15 cellular contexts compared by ENCODE assay signal in genomic region chr1:184418955-184419733, GRCh38. TPM values are rescaled to one million over a fixed set of nuclear protein-coding genes. Genes with fewer than 3 reads are reported as not detected.
DNase-seq lines count a peak whose midpoint lies in the region; ATAC-seq, FAIRE-seq and TF ChIP-seq lines count a peak whose summit lies in the region.
"Had no signal": no experiment of that assay in that cellular context is flagged by ENCODE, and none has a peak within 500 bp of the region (broad histone marks: within the 10 kb centered on the region; RNA-seq: fewer than 3 reads in every experiment).

No MANE protein-coding gene starts in this region.

- no peak overlapping the region for H3K4me3 ChIP-seq in A549
- H3K4me3 ChIP-seq in SK-N-MC: no peak overlapping the region
- no peak overlapping the region for H3K4me3 ChIP-seq in mesenchymal stem cell (ENCODE audit: insufficient read depth in 1 of 2, low read depth in 1 of 2, low read length in 2 of 2)

- peak overlapping the region; percentile 90 for H4K91ac ChIP-seq in mesenchymal stem cell (ENCODE audit: low read length)

- TF ChIP-seq POLR2A in A549 (IDR thresholded peaks at IDR 0.05; ENCODE audit: low read length): no peak

- TF ChIP-seq EP300 in A549 (IDR thresholded peaks at IDR 0.05): no peak

- H2AFZ ChIP-seq in mesenchymal stem cell (ENCODE audit: low read depth, low read length): no peak overlapping the region

- H3K18ac ChIP-seq in mesenchymal stem cell (ENCODE audit: low read depth in 1 of 2, low read length in 2 of 2): peak overlapping the region; percentile 38 to 94

- no peak for TF ChIP-seq RAD21 in A549 (conservative IDR thresholded peaks at IDR 0.05 in 1 of 2, IDR thresholded peaks at IDR 0.05 in 1 of 2)

- intact Hi-C loops in cardiac septum (cut with DNase I): no loop called here

- H2BK12ac ChIP-seq in mesenchymal stem cell (ENCODE audit: low read length in 2 of 2): peak overlapping the region in 1 of 2 experiments; percentile 95

- no peak for FAIRE-seq in A549 (lab: Jason Lieb, UNC)

- H3K4me2 ChIP-seq in A549 (peak overlapping the region; percentile 41), mesenchymal stem cell (ENCODE audit: low read length, poor library complexity, severe bottlenecking) (no peak overlapping the region)

- CTCF ChIA-PET in A549 (lab: Yijun Ruan, JAX): interaction anchor here (0.6 to 1.3 kb wide), 4 partner anchors 9 to 370 kb away, joined by 3 read pairs; no protein-coding TSS in a partner anchor

- H2AK5ac ChIP-seq in mesenchymal stem cell (ENCODE audit: low read length, severe bottlenecking): no peak overlapping the region

- H2BK5ac ChIP-seq in mesenchymal stem cell (ENCODE audit: low read depth, low read length, poor library complexity, severe bottlenecking): no peak overlapping the region

- H3K27me3 ChIP-seq in mesenchymal stem cell (ENCODE audit: control insufficient read depth in 1 of 2, insufficient read depth in 1 of 2, low read length in 2 of 2): no peaks in the 10 kb centered on the region

- no peak overlapping the region for H3K23ac ChIP-seq in mesenchymal stem cell (ENCODE audit: low read length in 2 of 2)

- no peak for TF ChIP-seq CTCF in A549 (IDR thresholded peaks at IDR 0.05)

- peak overlapping the region; percentile 79 for H4K8ac ChIP-seq in mesenchymal stem cell (ENCODE audit: low read length)

- H3K9me3 ChIP-seq in A549 (no peaks in the 10 kb centered on the region), SK-N-MC (ENCODE audit: low read depth, low read length) (no peaks in the 10 kb centered on the region), mesenchymal stem cell (ENCODE audit: control insufficient read depth, low read length) (no peaks in the 10 kb centered on the region)

- peak in 1 of 2 experiments; percentile 27; a peak in 1 of 6 replicates for ATAC-seq in A549
- no peak for ATAC-seq in HG02840 (IDR thresholded peaks at IDR 0.05; ENCODE audit: low FRiP score, unreplicated experiment)
- ATAC-seq in HG03196 (IDR thresholded peaks at IDR 0.05; ENCODE audit: unreplicated experiment): no peak
- ATAC-seq: effector memory CD8-positive, alpha-beta T cell; Panc1 had no signal

- H3K27ac ChIP-seq in A549 (no peak overlapping the region), SK-N-MC (peak overlapping the region; percentile 39), mesenchymal stem cell (ENCODE audit: low read length, poor library complexity, severe bottlenecking) (no peak overlapping the region)

- peak overlapping the region; percentile 92 for H2BK120ac ChIP-seq in mesenchymal stem cell (ENCODE audit: low read depth, low read length)

- H3K4ac ChIP-seq in mesenchymal stem cell (ENCODE audit: low read depth in 1 of 2, low read length in 2 of 2): no peak overlapping the region

- DNase-seq in A549 (ENCODE audit: low read depth in 1 of 2, low spot score in 1 of 2) (no peak), HS-5 (ENCODE audit: low read depth) (peak; percentile 20), SK-N-MC (ENCODE audit: low read depth, low spot score) (no peak), mesenchymal stem cell (peak; percentile 85), NCI-H2196 treated with DMSO at 0.1 percent for 48 hours (lab: John Stamatoyannopoulos, UW; ENCODE audit: unreplicated experiment) (no peak), cardiac septum (ENCODE audit: low spot score) (no peak)
- DNase-seq: activated CD8-positive, alpha-beta memory T cell treated with anti-CD3 and anti-CD28 coated beads, Interleukin-2, amount 50 U/mL, for 4 hours; effector memory CD8-positive, alpha-beta T cell; GF-D8; hypothalamus; midbrain; NCI-H2081 had no signal

- H3K4me1 ChIP-seq in A549 (peaks cover 27% of the 10 kb centered on the region; the same call in 2 of the 3 replicates), mesenchymal stem cell (ENCODE audit: control insufficient read depth, insufficient read depth, low read depth, low read length) (peaks cover 2% of the 10 kb centered on the region)

- H3K79me1 ChIP-seq in mesenchymal stem cell (replicated peaks; ENCODE audit: low read length, poor library complexity, severe bottlenecking): peaks cover 13% of the 10 kb centered on the region

- H3K9ac ChIP-seq in SK-N-MC (ENCODE audit: insufficient read length) (no peak overlapping the region), mesenchymal stem cell (ENCODE audit: low read length) (no peak overlapping the region)

- H2BK15ac ChIP-seq in mesenchymal stem cell (ENCODE audit: low read depth, poor library complexity, severe bottlenecking): peak overlapping the region; percentile 45

- WGBS in A549 (ENCODE audit: missing lambda C conversion rate): 40% methylated on average over 6 of the region's 6 CpGs
- WGBS in mesenchymal stem cell: 23% methylated on average over 5 of the region's 6 CpGs

- no peaks in the 10 kb centered on the region for H3K36me3 ChIP-seq in SK-N-MC (ENCODE audit: insufficient read depth, low read length)
- H3K36me3 ChIP-seq in mesenchymal stem cell (ENCODE audit: control insufficient read depth in 1 of 2, insufficient read depth in 2 of 2, low read depth in 1 of 2, low read length in 2 of 2): peaks cover 0 to 5% of the 10 kb centered on the region in 2 experiments

- POLR2A ChIA-PET in A549 (lab: Yijun Ruan, JAX): no interaction called here

- H3K14ac ChIP-seq in mesenchymal stem cell (ENCODE audit: low read length in 2 of 2): no peak overlapping the region

TF ChIP-seq in A549, 52 proteins besides CTCF, POLR2A, EP300 and RAD21:
- no peak for TF ChIP-seq POLR2AphosphoS2 (conservative IDR thresholded peaks at IDR 0.05; ENCODE audit: low read length)
- TF ChIP-seq EHF (CRISPR knock-in tag; IDR thresholded peaks at IDR 0.05): no peak
- TF ChIP-seq KDM1A (IDR thresholded peaks at IDR 0.05; ENCODE audit: low read depth): no peak
- no peak for TF ChIP-seq FOSL2 (IDR thresholded peaks at IDR 0.05)
- no peak for TF ChIP-seq FOSL2 (CRISPR knock-in tag; IDR thresholded peaks at IDR 0.05)
- TF ChIP-seq, protein P1, sequence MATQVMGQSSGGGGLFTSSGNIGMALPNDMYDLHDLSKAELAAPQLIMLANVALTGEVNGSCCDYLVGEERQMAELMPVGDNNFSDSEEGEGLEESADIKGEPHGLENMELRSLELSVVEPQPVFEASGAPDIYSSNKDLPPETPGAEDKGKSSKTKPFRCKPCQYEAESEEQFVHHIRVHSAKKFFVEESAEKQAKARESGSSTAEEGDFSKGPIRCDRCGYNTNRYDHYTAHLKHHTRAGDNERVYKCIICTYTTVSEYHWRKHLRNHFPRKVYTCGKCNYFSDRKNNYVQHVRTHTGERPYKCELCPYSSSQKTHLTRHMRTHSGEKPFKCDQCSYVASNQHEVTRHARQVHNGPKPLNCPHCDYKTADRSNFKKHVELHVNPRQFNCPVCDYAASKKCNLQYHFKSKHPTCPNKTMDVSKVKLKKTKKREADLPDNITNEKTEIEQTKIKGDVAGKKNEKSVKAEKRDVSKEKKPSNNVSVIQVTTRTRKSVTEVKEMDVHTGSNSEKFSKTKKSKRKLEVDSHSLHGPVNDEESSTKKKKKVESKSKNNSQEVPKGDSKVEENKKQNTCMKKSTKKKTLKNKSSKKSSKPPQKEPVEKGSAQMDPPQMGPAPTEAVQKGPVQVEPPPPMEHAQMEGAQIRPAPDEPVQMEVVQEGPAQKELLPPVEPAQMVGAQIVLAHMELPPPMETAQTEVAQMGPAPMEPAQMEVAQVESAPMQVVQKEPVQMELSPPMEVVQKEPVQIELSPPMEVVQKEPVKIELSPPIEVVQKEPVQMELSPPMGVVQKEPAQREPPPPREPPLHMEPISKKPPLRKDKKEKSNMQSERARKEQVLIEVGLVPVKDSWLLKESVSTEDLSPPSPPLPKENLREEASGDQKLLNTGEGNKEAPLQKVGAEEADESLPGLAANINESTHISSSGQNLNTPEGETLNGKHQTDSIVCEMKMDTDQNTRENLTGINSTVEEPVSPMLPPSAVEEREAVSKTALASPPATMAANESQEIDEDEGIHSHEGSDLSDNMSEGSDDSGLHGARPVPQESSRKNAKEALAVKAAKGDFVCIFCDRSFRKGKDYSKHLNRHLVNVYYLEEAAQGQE (IDR thresholded peaks at IDR 0.05): no peak
- TF ChIP-seq JUNB (IDR thresholded peaks at IDR 0.05): no peak
- TF ChIP-seq GATA3 (IDR thresholded peaks at IDR 0.05; ENCODE audit: borderline replicate concordance): no peak
- TF ChIP-seq BHLHE40 (IDR thresholded peaks at IDR 0.05; ENCODE audit: low read depth, low read length): no peak
- TF ChIP-seq, protein P2, sequence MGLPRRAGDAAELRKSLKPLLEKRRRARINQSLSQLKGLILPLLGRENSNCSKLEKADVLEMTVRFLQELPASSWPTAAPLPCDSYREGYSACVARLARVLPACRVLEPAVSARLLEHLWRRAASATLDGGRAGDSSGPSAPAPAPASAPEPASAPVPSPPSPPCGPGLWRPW (IDR thresholded peaks at IDR 0.05): no peak
- TF ChIP-seq ATOH8 (CRISPR knock-in tag; IDR thresholded peaks at IDR 0.05; ENCODE audit: low read depth): no peak
- TF ChIP-seq JUN (IDR thresholded peaks at IDR 0.05): no peak
TF ChIP-seq in A549: peak in this region for 0.

RNA-seq across cellular contexts. Expression of gene C1orf21, which starts 32.3 kb away (rescaled TPM):
- 9.6 and 11.6 TPM in 2 replicates for polyA plus RNA-seq in A549 (2011; rRNA removed)
- 2.5 and 2.6 TPM in 2 replicates for polyA plus RNA-seq in A549 (2012; cell fraction: cytosol; rRNA removed)
- 0.43 and 0.93 TPM in 2 replicates for polyA plus RNA-seq in A549 (2012; cell fraction: nucleus; rRNA removed)
- 9.7 to 11.4 TPM (median 10.8 TPM) in 3 replicates for polyA plus RNA-seq in A549 (2017; fragmentation: RNase III; extraction: RNeasy Plus Mini Kit Qiagen cat#74134 plus additional on column Dnase treatment)
- polyA minus RNA-seq in A549 (2011; rRNA and poly(A)+ RNA removed): 1.3 and 1.6 TPM in 2 replicates
- polyA plus RNA-seq in mesenchymal stem cell (2013, experiment 1 of 2): 77.8 TPM
- 73.4 TPM for polyA plus RNA-seq in mesenchymal stem cell (2013, experiment 2 of 2)
- 93.6 TPM for total RNA-seq in cardiac septum

Comparison
In these comparisons a context has a peak if more than half of its experiments do, and no peak if none do; other contexts are left out.
1. DNase-seq: peak in HS-5 (single experiment) and mesenchymal stem cell (single experiment); none in A549 (0 of 2), SK-N-MC (single experiment), NCI-H2196 treated with DMSO at 0.1 percent for 48 hours (single experiment) and cardiac septum (single experiment).